In genomic region chr1:219660666-219661463, GRCh38 we compare ENCODE assay signal across 8 cellular contexts. TPM values are rescaled to one million over a fixed set of nuclear protein-coding genes. Genes with fewer than 3 reads are reported as not detected.
DNase-seq lines count a peak whose midpoint lies in the region; ATAC-seq, FAIRE-seq and TF ChIP-seq lines count a peak whose summit lies in the region.

No MANE protein-coding gene starts in this region.

- H3K9me3 ChIP-seq in kidney (ENCODE audit: control insufficient read depth in 1 of 2, low read length in 2 of 2), result no peaks in the 10 kb centered on the region

- H3K27ac ChIP-seq in kidney (ENCODE audit: low read depth in 2 of 2, low read length in 2 of 2), result no peak overlapping the region

- DNase-seq in CMK (ENCODE audit: low read depth) (peak; percentile 18), OCI-M1 (lab: John Stamatoyannopoulos, UW) (peak; percentile 92), chondrocyte (ENCODE audit: low spot score) (no peak), kidney (peak; percentile 90), DMS153 (lab: John Stamatoyannopoulos, UW) (no peak)
- peak; percentile 17 to 27 for DNase-seq in stimulated activated CD4-positive, alpha-beta T cell treated with anti-CD3 and anti-CD28 coated beads, Interleukin-15, amount 100 ng/mL, for 48 hours (ENCODE audit: low read depth in 2 of 2)

- H3K4me1 ChIP-seq in kidney (ENCODE audit: control insufficient read depth in 1 of 2, insufficient read depth in 1 of 2, low read depth in 1 of 2, low read length in 2 of 2), result peaks cover 0 to 4% of the 10 kb centered on the region in 2 donors

- TF ChIP-seq CTCF in chondrocyte (IDR thresholded peaks at IDR 0.05), result peak; percentile 95
- peak; percentile 62 for TF ChIP-seq CTCF in kidney (IDR thresholded peaks at IDR 0.05; ENCODE audit: borderline replicate concordance, extremely low read depth, insufficient read depth)

- H3K9me3 Mint-ChIP-seq in chondrocyte (ENCODE audit: low read depth), result no peaks in the 10 kb centered on the region

- peak overlapping the region; percentile 86 for H3K27ac Mint-ChIP-seq in chondrocyte (ENCODE audit: unreplicated experiment)

- no peaks in the 10 kb centered on the region for H3K36me3 Mint-ChIP-seq in chondrocyte (ENCODE audit: low read depth)

- H3K36me3 ChIP-seq in kidney (ENCODE audit: control insufficient read depth in 1 of 2, insufficient read depth in 2 of 2, low read length in 2 of 2), result no peaks in the 10 kb centered on the region

- peak overlapping the region in 1 of 2 donors; percentile 9 for H3K4me3 ChIP-seq in kidney (ENCODE audit: low read length in 2 of 2)

- no peaks in the 10 kb centered on the region for H3K27me3 Mint-ChIP-seq in chondrocyte (ENCODE audit: low read depth)

- ATAC-seq in GM19328 (IDR thresholded peaks at IDR 0.05; ENCODE audit: unreplicated experiment), result peak; percentile 68
- peak; percentile 59 for ATAC-seq in HG03457 (IDR thresholded peaks at IDR 0.05; ENCODE audit: unreplicated experiment)

- FAIRE-seq in kidney (lab: Jason Lieb, UNC), result peak; percentile 35

- peak overlapping the region; percentile 48 for H3K4me3 Mint-ChIP-seq in chondrocyte (ENCODE audit: unreplicated experiment)

- intact Hi-C loops in kidney (cut with DNase I), result no loop called here

- no peak overlapping the region for H3K9ac ChIP-seq in kidney (ENCODE audit: low read length in 2 of 2)

- H3K4me1 Mint-ChIP-seq in chondrocyte (ENCODE audit: low read depth), result peaks cover 42% of the 10 kb centered on the region

RNA-seq across cellular contexts. Expression of gene ZC3H11B, which starts 48.0 kb away (rescaled TPM):
- total RNA-seq in chondrocyte (0.17 to 0.29 TPM (median 0.28 TPM) in 3 replicates), kidney (0.38 TPM)
- not detected for polyA plus RNA-seq in kidney (ENCODE audit: insufficient read depth, low read depth, low replicate concordance)

Comparison
In these comparisons a context has a peak if more than half of its experiments do, and no peak if none do; other contexts are left out.
1. DNase-seq: peak in CMK (single experiment), OCI-M1 (single experiment), kidney (single experiment) and stimulated activated CD4-positive, alpha-beta T cell treated with anti-CD3 and anti-CD28 coated beads, Interleukin-15, amount 100 ng/mL, for 48 hours (2 of 2); none in chondrocyte (single experiment) and DMS153 (single experiment).